Comparison of ENCODE assay signal across 29 cellular contexts in the genomic region with DNA sequence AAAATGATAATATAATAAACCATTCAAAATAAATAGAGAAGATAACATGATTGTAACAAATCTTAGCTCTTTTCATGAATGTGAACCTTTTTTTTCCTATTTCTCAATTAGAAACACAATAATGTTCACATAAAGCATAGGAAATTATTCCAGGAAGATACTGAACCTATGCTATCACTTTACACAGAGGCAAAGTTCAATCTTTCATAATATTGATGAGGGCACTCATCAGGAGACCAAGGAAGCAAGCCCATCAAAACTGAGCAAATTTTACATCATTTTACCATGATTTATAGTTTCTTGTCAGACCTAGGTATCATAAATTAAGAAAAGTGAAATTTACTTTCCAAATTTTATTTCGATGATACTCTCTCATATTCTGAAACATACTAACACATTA.
DNase-seq lines count a peak whose midpoint lies in the region; ATAC-seq, FAIRE-seq and TF ChIP-seq lines count a peak whose summit lies in the region.
"Had no signal": no experiment of that assay in that cellular context is flagged by ENCODE, and none has a peak within 500 bp of the region (broad histone marks: within the 10 kb centered on the region; RNA-seq: fewer than 3 reads in every experiment).

No MANE protein-coding gene starts in this region.

- H3K9me3 ChIP-seq in HepG2 (ENCODE audit: low read length), result no peaks in the 10 kb centered on the region
- no peaks in the 10 kb centered on the region for H3K9me3 ChIP-seq in right lobe of liver
- H3K9me3 ChIP-seq in PC-9 (ENCODE audit: insufficient read depth, low read depth), result no peaks in the 10 kb centered on the region
- H3K9me3 ChIP-seq: A549; BE2C; BLaER1; BLaER1 treated with 17β-estradiol and CSF1 and Interleukin-3, amounts not matched to agents 10 nM and 100 nM; Caco-2 had no signal

- H3K79me2 ChIP-seq in HepG2 (ENCODE audit: insufficient read depth, low read length) (no peaks in the 10 kb centered on the region), PC-9 (ENCODE audit: low read depth) (no peaks in the 10 kb centered on the region)

- H3K27me3 ChIP-seq in HepG2 (ENCODE audit: control insufficient read depth in 1 of 2, insufficient read depth in 2 of 2, low read length in 2 of 2) (no peaks in the 10 kb centered on the region), right lobe of liver (no peaks in the 10 kb centered on the region), PC-9 (ENCODE audit: insufficient read depth, low read depth) (no peaks in the 10 kb centered on the region)
- H3K27me3 ChIP-seq: BE2C; BLaER1; BLaER1 treated with 17β-estradiol and CSF1 and Interleukin-3, amounts not matched to agents 10 nM and 100 nM had no signal

- H3K4me1 ChIP-seq in HepG2 (ENCODE audit: insufficient read depth, low read length) (no peaks in the 10 kb centered on the region), right lobe of liver (no peaks in the 10 kb centered on the region), PC-9 (replicated peaks; ENCODE audit: insufficient read depth) (no peaks in the 10 kb centered on the region)
- H3K4me1 ChIP-seq: A549; BE2C; BLaER1; BLaER1 treated with 17β-estradiol and CSF1 and Interleukin-3, amounts not matched to agents 10 nM and 100 nM; Caco-2 had no signal

- H3K4me3 ChIP-seq in HepG2 (replicated peaks in 1 of 3; ENCODE audit: insufficient read depth in 1 of 3, low read depth in 2 of 3, low read length in 3 of 3), result no peak overlapping the region
- no peak overlapping the region for H3K4me3 ChIP-seq in right lobe of liver
- H3K4me3 ChIP-seq in PC-9, result no peak overlapping the region
- H3K4me3 ChIP-seq: A549; BLaER1; BLaER1 treated with 17β-estradiol and CSF1 and Interleukin-3, amounts not matched to agents 10 nM and 100 nM had no signal

- no peak overlapping the region for H3K9ac ChIP-seq in HepG2 (ENCODE audit: insufficient read depth, low read depth, low read length)
- H3K9ac ChIP-seq: BLaER1; BLaER1 treated with 17β-estradiol and CSF1 and Interleukin-3, amounts not matched to agents 10 nM and 100 nM had no signal

- H3K36me3 ChIP-seq in HepG2 (replicated peaks in 1 of 2; ENCODE audit: control insufficient read depth in 1 of 2, insufficient read depth in 2 of 2, low read length in 2 of 2) (no peaks in the 10 kb centered on the region), right lobe of liver (no peaks in the 10 kb centered on the region), PC-9 (ENCODE audit: low read depth) (no peaks in the 10 kb centered on the region)
- H3K36me3 ChIP-seq: BE2C; BLaER1; BLaER1 treated with 17β-estradiol and CSF1 and Interleukin-3, amounts not matched to agents 10 nM and 100 nM had no signal

- TF ChIP-seq CTCF in HepG2 (CRISPR knock-in tag; IDR thresholded peaks at IDR 0.05) (no peak), right lobe of liver (IDR thresholded peaks at IDR 0.05) (no peak), PC-9 (conservative IDR thresholded peaks at IDR 0.05) (no peak)

- no peak overlapping the region for H2AFZ ChIP-seq in HepG2 (ENCODE audit: low read length)
- H2AFZ ChIP-seq in PC-9, result 0 out of 2 replicates have a peak overlapping the region, but pooled peaks have one; percentile 40

- CTCF ChIA-PET in HepG2 (lab: Yijun Ruan, JAX; ENCODE audit: low intra/inter-chr PET ratio, low total read pairs), result no interaction called here
- CTCF ChIA-PET in PC-9 (lab: Charles Lee), result no interaction called here

- H3K9me2 ChIP-seq in PC-9 (ENCODE audit: insufficient read depth), result peaks cover 8% of the 10 kb centered on the region; the same call in 1 of the 2 replicates

- H4K20me1 ChIP-seq in HepG2 (ENCODE audit: insufficient read depth, low read length) (no peaks in the 10 kb centered on the region), PC-9 (ENCODE audit: insufficient read depth) (no peaks in the 10 kb centered on the region)
- H4K20me1 ChIP-seq: BLaER1; BLaER1 treated with 17β-estradiol and CSF1 and Interleukin-3, amounts not matched to agents 10 nM and 100 nM had no signal

- ATAC-seq in HepG2 (peak; percentile 62), right lobe of liver (no peak)
- ATAC-seq: A549; CD8-positive, alpha-beta T cell had no signal

- in situ Hi-C loops in HepG2 (cut with HindIII; ENCODE audit: extremely low pct_ligation_motif_present, low pct_unique_long_range_greater_than_20kb), result no loop called here

- BruUV-seq in HepG2 (replicated peaks; lab: Mats Ljungman, UMichigan) (no TSS peak), PC-9 (replicated peaks; lab: Mats Ljungman, UMichigan) (no TSS peak)

- H3F3A ChIP-seq in PC-9 (ENCODE audit: insufficient read depth, low read depth), result no peaks in the 10 kb centered on the region

- intact Hi-C loops in HepG2 (cut with micrococcal nuclease; ENCODE audit: unreplicated experiment) (no loop called here), right lobe of liver (cut with DNase I) (no loop called here), PC-9 (cut with micrococcal nuclease; ENCODE audit: unreplicated experiment) (no loop called here)

- no peak for TF ChIP-seq POLR2A in HepG2 (IDR thresholded peaks at IDR 0.05; ENCODE audit: insufficient read depth in 1 of 2, low read depth in 2 of 2, low read length in 2 of 2)
- no peak for TF ChIP-seq POLR2A in right lobe of liver (IDR thresholded peaks at IDR 0.05)

- TF ChIP-seq EP300 in HepG2 (IDR thresholded peaks at IDR 0.05; ENCODE audit: low read depth in 2 of 2, low read length in 2 of 2), result no peak
- no peak for TF ChIP-seq EP300 in HepG2 (CRISPR knock-in tag; IDR thresholded peaks at IDR 0.05; ENCODE audit: borderline replicate concordance)

- H3K4me2 ChIP-seq in HepG2 (ENCODE audit: low read depth, low read length) (no peak overlapping the region), PC-9 (no peak overlapping the region)
- H3K4me2 ChIP-seq: A549; BLaER1; BLaER1 treated with 17β-estradiol and CSF1 and Interleukin-3, amounts not matched to agents 10 nM and 100 nM had no signal

- no peak for DNase-seq in HepG2 (ENCODE audit: low spot score)
- DNase-seq in right lobe of liver, result no peak
- no peak for DNase-seq in PC-9
- no peak for DNase-seq in DMS153 (lab: John Stamatoyannopoulos, UW)
- DNase-seq: 8988T; ACHN; AML-193; BE2C; C1 segment of cervical spinal cord; Caco-2; Calu3; CD4-positive, alpha-beta memory T cell; CD4-positive, alpha-beta T cell; CD4-positive, CD25-positive, alpha-beta regulatory T cell; CD8-positive, alpha-beta memory T cell; CD8-positive, alpha-beta T cell; COR-L47; DMS 273 treated with DMSO at 0.1 percent for 48 hours; DMS53; DMS79; DMS79 treated with DMSO at 0.1 percent for 48 hours; DND-41; EL had no signal

- FAIRE-seq in HepG2 (lab: Jason Lieb, UNC), result no peak
- FAIRE-seq: A549, D721Med had no signal

- TF ChIP-seq RAD21 in HepG2 (CRISPR knock-in tag; IDR thresholded peaks at IDR 0.05), result no peak

- WGBS in HepG2 (ENCODE audit: low lambda C conversion rate), result 13% methylated on average over 1 of the region's 1 CpG
- 47% methylated on average over 1 of the region's 1 CpG for WGBS in right lobe of liver (ENCODE audit: insufficient coverage, low coverage, low lambda C conversion rate, missing lambda C conversion rate)

- H3K27ac ChIP-seq in HepG2 (ENCODE audit: extremely low read length, insufficient read depth, low read length) (no peak overlapping the region), right lobe of liver (no peak overlapping the region), PC-9 (no peak overlapping the region)
- H3K27ac ChIP-seq: 22Rv1; A549; BLaER1; BLaER1 treated with 17β-estradiol and CSF1 and Interleukin-3, amounts not matched to agents 10 nM and 100 nM; C4-2B had no signal

- POLR2A ChIA-PET in HepG2 (lab: Yijun Ruan, JAX) (no interaction called here), PC-9 (lab: Charles Lee; ENCODE audit: unreplicated experiment) (no interaction called here)

TF ChIP-seq in HepG2, 621 proteins besides CTCF, POLR2A, EP300 and RAD21:
- TF ChIP-seq SIX1 (CRISPR knock-in tag; IDR thresholded peaks at IDR 0.05; ENCODE audit: borderline replicate concordance) (peak; percentile 43; the same call in 1 of the 2 replicates), HNF4A (CRISPR knock-in tag; IDR thresholded peaks at IDR 0.05) (peak; percentile 54), MAFG (CRISPR knock-in tag; IDR thresholded peaks at IDR 0.05) (no peak), CEBPG (CRISPR knock-in tag; IDR thresholded peaks at IDR 0.05) (0 out of 2 replicates have a peak, but pooled peaks have one; percentile 17)
